In the genomic region with DNA sequence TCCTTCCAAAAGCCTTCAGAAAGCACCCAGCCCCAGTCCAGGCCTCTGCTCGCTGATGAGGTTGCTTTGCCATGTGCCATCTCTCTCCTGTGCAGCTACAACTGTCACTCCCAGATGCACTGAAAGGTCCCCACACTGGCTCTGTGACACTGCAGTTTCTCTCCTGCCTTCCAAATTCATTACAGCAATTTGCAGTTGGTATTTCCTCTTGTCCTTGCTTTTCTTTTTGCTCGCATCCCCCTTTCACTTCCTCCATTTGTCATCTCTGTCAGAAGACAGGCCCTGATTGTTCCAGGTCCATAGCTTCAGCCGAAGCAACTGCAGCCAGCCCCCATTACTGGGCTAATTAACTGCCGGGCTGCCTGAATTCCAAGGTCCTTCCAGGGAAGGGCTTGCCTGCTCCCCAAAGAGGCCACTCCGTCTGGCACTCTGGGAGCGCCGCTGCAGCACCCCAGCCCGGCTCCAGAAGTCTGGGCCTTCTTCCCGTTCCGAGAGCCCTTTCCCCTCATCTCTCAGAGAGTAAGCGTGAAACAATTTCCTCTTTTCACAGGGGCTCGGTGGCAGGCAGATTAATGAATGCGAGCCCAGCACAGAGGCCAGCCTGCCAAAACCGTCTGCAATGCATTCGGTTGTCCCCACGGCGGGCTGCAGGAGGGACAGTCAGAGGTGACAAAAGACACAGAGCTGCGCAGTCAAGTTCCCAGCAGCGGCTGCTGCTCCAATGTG, we compare ENCODE assay signal across 10 cellular contexts.
DNase-seq lines count a peak whose midpoint lies in the region; ATAC-seq, FAIRE-seq and TF ChIP-seq lines count a peak whose summit lies in the region.
"Had no signal": no experiment of that assay in that cellular context is flagged by ENCODE, and none has a peak within 500 bp of the region (broad histone marks: within the 10 kb centered on the region; RNA-seq: fewer than 3 reads in every experiment).

No MANE protein-coding gene starts in this region.

- no peaks in the 10 kb centered on the region for H3K27me3 Mint-ChIP-seq in nephron (ENCODE audit: low read depth)
- H3K27me3 Mint-ChIP-seq in activated T-cell treated with anti-CD3 and anti-CD28 coated beads, Interleukin-2, amount 50 U/mL, for 4 hours (ENCODE audit: low read depth) = peaks cover 2% of the 10 kb centered on the region

- H2AFZ ChIP-seq in HepG2 (ENCODE audit: low read length) = no peak overlapping the region

- 44% methylated on average over 12 of the region's 19 CpGs for WGBS in right lobe of liver (ENCODE audit: insufficient coverage, low coverage, low lambda C conversion rate, missing lambda C conversion rate)
- WGBS in HepG2 (ENCODE audit: low lambda C conversion rate) = 42% methylated on average over 19 of the region's 19 CpGs
- 10 to 15% methylated on average over 19 of the region's 19 CpGs for WGBS in aorta, 2 donors

- H3K4me2 ChIP-seq in HepG2 (ENCODE audit: low read depth, low read length) = no peak overlapping the region
- H3K4me2 ChIP-seq: A549 had no signal

- POLR2A ChIA-PET in HepG2 (lab: Yijun Ruan, JAX) = no interaction called here

- peak overlapping the region; percentile 80 to 88 (median 88) for H3K27ac Mint-ChIP-seq in nephron

- H3K9me3 Mint-ChIP-seq in nephron = peaks cover 29% of the 10 kb centered on the region
- H3K9me3 Mint-ChIP-seq in activated T-cell treated with anti-CD3 and anti-CD28 coated beads, Interleukin-2, amount 50 U/mL, for 4 hours = peaks cover 18% of the 10 kb centered on the region

- H3K4me1 ChIP-seq in right lobe of liver (no peaks in the 10 kb centered on the region), HepG2 (ENCODE audit: insufficient read depth, low read length) (no peaks in the 10 kb centered on the region), aorta (ENCODE audit: control insufficient read depth in 1 of 2, insufficient read depth in 2 of 2, low read length in 2 of 2) (peaks cover 0 to 3% of the 10 kb centered on the region in 2 donors)
- H3K4me1 ChIP-seq: A549 had no signal

- no peak overlapping the region for H3K4me3 ChIP-seq in right lobe of liver
- no peak overlapping the region for H3K4me3 ChIP-seq in HepG2 (replicated peaks in 1 of 3; ENCODE audit: insufficient read depth in 1 of 3, low read depth in 2 of 3, low read length in 3 of 3)
- H3K4me3 ChIP-seq in fibroblast of pulmonary artery (replicated peaks; ENCODE audit: low read depth, low read length) = no peak overlapping the region
- no peak overlapping the region for H3K4me3 ChIP-seq in aorta (ENCODE audit: low read length in 2 of 2)
- H3K4me3 ChIP-seq: A549 had no signal

- no TSS peak for BruUV-seq in HepG2 (replicated peaks; lab: Mats Ljungman, UMichigan)

- H3K9me3 ChIP-seq in right lobe of liver (no peaks in the 10 kb centered on the region), HepG2 (ENCODE audit: low read length) (no peaks in the 10 kb centered on the region), aorta (ENCODE audit: control insufficient read depth, low read length) (no peaks in the 10 kb centered on the region)

- H3K27ac ChIP-seq in right lobe of liver (no peak overlapping the region), HepG2 (ENCODE audit: extremely low read length, insufficient read depth, low read length) (no peak overlapping the region), aorta (ENCODE audit: low read depth in 1 of 2, low read length in 2 of 2) (peak overlapping the region in 1 of 2 donors; percentile 55)
- H3K27ac ChIP-seq: A549 had no signal

- FAIRE-seq in HepG2 (lab: Jason Lieb, UNC) = no peak
- FAIRE-seq: A549, H54 had no signal

- H3K4me1 Mint-ChIP-seq in nephron = peaks cover 30% of the 10 kb centered on the region
- no peaks in the 10 kb centered on the region for H3K4me1 Mint-ChIP-seq in activated T-cell treated with anti-CD3 and anti-CD28 coated beads, Interleukin-2, amount 50 U/mL, for 4 hours (ENCODE audit: low read depth)

- no peaks in the 10 kb centered on the region for H4K20me1 ChIP-seq in HepG2 (ENCODE audit: insufficient read depth, low read length)

- no peak for TF ChIP-seq RAD21 in HepG2 (CRISPR knock-in tag; IDR thresholded peaks at IDR 0.05)

- TF ChIP-seq CTCF in right lobe of liver (IDR thresholded peaks at IDR 0.05) (no peak), HepG2 (CRISPR knock-in tag; IDR thresholded peaks at IDR 0.05) (no peak), fibroblast of pulmonary artery (IDR thresholded peaks at IDR 0.05; ENCODE audit: low read length, missing control alignments) (no peak), nephron (IDR thresholded peaks at IDR 0.05; ENCODE audit: unreplicated experiment in 3 of 3) (no peak)

- intact Hi-C loops in right lobe of liver (cut with DNase I) = no loop called here
- intact Hi-C loops in HepG2 (cut with micrococcal nuclease; ENCODE audit: unreplicated experiment) = no loop called here
- intact Hi-C loops in aorta (cut with DNase I) = no loop called here

- H3K36me3 ChIP-seq in right lobe of liver = no peaks in the 10 kb centered on the region
- no peaks in the 10 kb centered on the region for H3K36me3 ChIP-seq in HepG2 (replicated peaks in 1 of 2; ENCODE audit: control insufficient read depth in 1 of 2, insufficient read depth in 2 of 2, low read length in 2 of 2)
- no peaks in the 10 kb centered on the region for H3K36me3 ChIP-seq in aorta (ENCODE audit: control insufficient read depth in 1 of 2, insufficient read depth in 2 of 2, low read length in 1 of 2)

- CTCF ChIA-PET in HepG2 (lab: Yijun Ruan, JAX; ENCODE audit: low intra/inter-chr PET ratio, low total read pairs) = no interaction called here

- TF ChIP-seq POLR2A in right lobe of liver (IDR thresholded peaks at IDR 0.05) (no peak), HepG2 (IDR thresholded peaks at IDR 0.05; ENCODE audit: insufficient read depth in 1 of 2, low read depth in 2 of 2, low read length in 2 of 2) (no peak)

- peak overlapping the region; percentile 1 to 22 (median 2) for H3K4me3 Mint-ChIP-seq in nephron
- H3K4me3 Mint-ChIP-seq in activated T-cell treated with anti-CD3 and anti-CD28 coated beads, Interleukin-2, amount 50 U/mL, for 4 hours = no peak overlapping the region

- TF ChIP-seq EP300 in HepG2 (IDR thresholded peaks at IDR 0.05; ENCODE audit: low read depth in 2 of 2, low read length in 2 of 2) (no peak), HepG2 (CRISPR knock-in tag; IDR thresholded peaks at IDR 0.05; ENCODE audit: borderline replicate concordance) (no peak)

- no peak overlapping the region for H3K9ac ChIP-seq in HepG2 (ENCODE audit: insufficient read depth, low read depth, low read length)

- in situ Hi-C loops in HepG2 (cut with HindIII; ENCODE audit: extremely low pct_ligation_motif_present, low pct_unique_long_range_greater_than_20kb) = no loop called here

- H3K79me2 ChIP-seq in HepG2 (ENCODE audit: insufficient read depth, low read length) = no peaks in the 10 kb centered on the region

- ATAC-seq in right lobe of liver = peak; percentile 62 to 87 (median 78)
- no peak for ATAC-seq in HepG2
- peak; percentile 70 for ATAC-seq in aorta (ENCODE audit: low FRiP score)
- ATAC-seq in activated T-cell treated with anti-CD3 and anti-CD28 coated beads, Interleukin-2, amount 50 U/mL, for 4 hours = no peak
- ATAC-seq in HG03521 (IDR thresholded peaks at IDR 0.05; ENCODE audit: unreplicated experiment) = no peak

- H3K27me3 ChIP-seq in right lobe of liver (no peaks in the 10 kb centered on the region), HepG2 (ENCODE audit: control insufficient read depth in 1 of 2, insufficient read depth in 2 of 2, low read length in 2 of 2) (peaks cover 0 to 10% of the 10 kb centered on the region in 2 experiments; a peak in 3 of 5 replicates), aorta (ENCODE audit: control insufficient read depth in 1 of 2, insufficient read depth in 2 of 2, low read length in 1 of 2) (no peaks in the 10 kb centered on the region)

- peaks cover 5% of the 10 kb centered on the region for H3K36me3 Mint-ChIP-seq in nephron (ENCODE audit: low read depth)
- no peaks in the 10 kb centered on the region for H3K36me3 Mint-ChIP-seq in activated T-cell treated with anti-CD3 and anti-CD28 coated beads, Interleukin-2, amount 50 U/mL, for 4 hours (ENCODE audit: insufficient read depth)

- DNase-seq in right lobe of liver (peak in 1 of 3 donors; percentile 30), HepG2 (ENCODE audit: low spot score) (no peak), fibroblast of pulmonary artery (ENCODE audit: low read depth) (peak; percentile 4), aorta (peak in 1 of 2 donors; percentile 79), SW480 (ENCODE audit: low spot score) (no peak)
- no peak for DNase-seq in activated T-cell treated with anti-CD3 and anti-CD28 coated beads, Interleukin-2, amount 50 U/mL, for 4 hours

TF ChIP-seq in HepG2, 621 proteins besides CTCF, POLR2A, EP300 and RAD21 (continues in another document):
- TF ChIP-seq SMAD1 (CRISPR knock-in tag; IDR thresholded peaks at IDR 0.05; ENCODE audit: borderline replicate concordance, low read depth) = no peak
- no peak for TF ChIP-seq GTF2F1 (IDR thresholded peaks at IDR 0.05; ENCODE audit: low read length)
- no peak for TF ChIP-seq ZNF12 (CRISPR knock-in tag; IDR thresholded peaks at IDR 0.05)
- TF ChIP-seq ZNF761 (CRISPR knock-in tag; conservative IDR thresholded peaks at IDR 0.05) = no peak
- TF ChIP-seq ZBTB10 (CRISPR knock-in tag; IDR thresholded peaks at IDR 0.05; ENCODE audit: borderline replicate concordance) = no peak
- TF ChIP-seq ZMYM3 (CRISPR knock-in tag; IDR thresholded peaks at IDR 0.05) = no peak
- no peak for TF ChIP-seq NCOA2 (CRISPR knock-in tag; IDR thresholded peaks at IDR 0.05)
- no peak for TF ChIP-seq MXD3 (CRISPR knock-in tag; IDR thresholded peaks at IDR 0.05)

Comparison
In these comparisons a context has a peak if more than half of its experiments do, and no peak if none do; other contexts are left out.
1. ATAC-seq: peak in right lobe of liver (4 of 4) and aorta (single experiment); none in HepG2 (single experiment), activated T-cell treated with anti-CD3 and anti-CD28 coated beads, Interleukin-2, amount 50 U/mL, for 4 hours (0 of 2) and HG03521 (single experiment).